In the genomic region with DNA sequence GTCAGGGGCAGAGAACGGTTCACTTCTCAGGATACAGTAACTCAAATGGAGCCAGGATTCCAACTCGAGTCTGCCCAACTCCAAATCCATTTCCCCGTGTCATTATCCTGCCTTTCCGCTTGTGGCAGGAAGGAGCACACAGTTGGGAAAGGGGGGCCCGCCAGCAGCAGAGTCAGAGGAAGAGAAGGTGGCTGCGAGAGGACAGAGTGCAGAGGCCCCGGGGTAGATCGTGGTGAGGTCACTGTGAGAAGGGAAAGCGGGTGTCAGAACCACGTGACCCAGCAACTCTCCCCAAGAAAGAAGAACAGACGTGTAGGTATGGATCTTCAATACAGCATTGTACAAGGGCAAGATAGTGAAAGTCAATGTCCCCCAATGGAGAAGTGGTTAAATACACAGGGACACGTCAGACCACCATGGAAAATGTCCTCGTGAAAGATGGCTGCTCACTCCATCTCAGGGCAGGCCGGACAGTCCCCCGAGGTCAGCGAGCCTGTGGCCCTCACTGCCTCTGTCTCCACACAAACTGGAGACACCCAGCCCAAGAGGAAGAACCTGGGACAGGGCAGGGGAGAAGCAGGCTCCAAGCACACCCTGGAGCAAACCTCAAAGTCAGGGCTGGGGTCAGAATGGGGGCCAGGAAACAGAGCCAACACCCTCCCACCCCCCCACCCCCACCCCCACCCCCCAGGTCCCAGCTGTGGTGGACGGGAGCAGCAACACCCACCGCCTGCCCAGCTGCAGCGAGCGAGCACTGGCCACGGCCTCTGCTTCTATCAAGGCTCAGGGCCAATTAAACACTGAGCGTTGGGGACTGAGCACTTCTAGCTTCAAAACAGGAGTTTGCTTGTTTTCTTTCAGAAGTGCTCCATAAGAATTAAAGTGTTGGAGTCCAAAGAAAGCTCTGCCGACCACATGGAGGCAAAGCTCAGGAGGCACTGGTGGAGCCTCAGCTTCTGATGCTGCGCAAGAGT, we compare ENCODE assay signal across 15 cellular contexts.
DNase-seq lines count a peak whose midpoint lies in the region; ATAC-seq, FAIRE-seq and TF ChIP-seq lines count a peak whose summit lies in the region.
"Had no signal": no experiment of that assay in that cellular context is flagged by ENCODE, and none has a peak within 500 bp of the region (broad histone marks: within the 10 kb centered on the region; RNA-seq: fewer than 3 reads in every experiment).

No MANE protein-coding gene starts in this region.

- peaks cover 7% of the 10 kb centered on the region for H4K20me1 ChIP-seq in osteoblast (ENCODE audit: insufficient read depth, low read length)

- peaks cover 23% of the 10 kb centered on the region for H3K36me3 Mint-ChIP-seq in stimulated activated naive CD8-positive, alpha-beta T cell treated with anti-CD3 and anti-CD28 coated beads, Interleukin-15, Interleukin-2, amounts not matched to agents 100 ng/mL and 50 ng/mL, for 24 hours (ENCODE audit: low read depth)

- ATAC-seq in stimulated activated naive CD8-positive, alpha-beta T cell treated with anti-CD3 and anti-CD28 coated beads, Interleukin-15, Interleukin-2, amounts not matched to agents 100 U/mL and 50 U/mL, for 24 hours = no peak
- ATAC-seq: Panc1 had no signal

- H3K27ac ChIP-seq in osteoblast (ENCODE audit: low read depth, low read length) = no peak overlapping the region
- H3K27ac ChIP-seq: BLaER1 had no signal

- DNase-seq in stimulated activated naive CD8-positive, alpha-beta T cell treated with anti-CD3 and anti-CD28 coated beads, Interleukin-15, Interleukin-2, amounts not matched to agents 100 U/mL and 50 U/mL, for 24 hours = no peak
- DNase-seq in islet precursor cell (peak; percentile 45), osteoblast (ENCODE audit: insufficient read length, low spot score, missing footprints) (peak; percentile 81), NCI-H1105 treated with DMSO at 0.1 percent for 48 hours (lab: John Stamatoyannopoulos, UW) (no peak), NCI-H1092 (lab: John Stamatoyannopoulos, UW) (no peak), GM19239 (ENCODE audit: insufficient read length, low spot score) (no peak), occipital lobe (lab: John Stamatoyannopoulos, UW) (no peak)
- DNase-seq: CD4-positive, alpha-beta memory T cell; DMS153; GDM1; NCI-H1105 had no signal

- no peaks in the 10 kb centered on the region for H3K36me3 ChIP-seq in osteoblast (ENCODE audit: insufficient read depth, low read length)

- FAIRE-seq in GM19239 (lab: Jason Lieb, UNC) = no peak
- FAIRE-seq: H54 had no signal

- no peak overlapping the region for H3K4me3 Mint-ChIP-seq in stimulated activated naive CD8-positive, alpha-beta T cell treated with anti-CD3 and anti-CD28 coated beads, Interleukin-15, Interleukin-2, amounts not matched to agents 100 ng/mL and 50 ng/mL, for 24 hours
- H3K4me3 Mint-ChIP-seq: CD4-positive, alpha-beta memory T cell had no signal

- H3K79me2 ChIP-seq in osteoblast (ENCODE audit: insufficient read depth, low read length) = no peaks in the 10 kb centered on the region

- H3K4me1 ChIP-seq in osteoblast (ENCODE audit: insufficient read depth, low read length) = no peaks in the 10 kb centered on the region

- H3K27me3 Mint-ChIP-seq in stimulated activated naive CD8-positive, alpha-beta T cell treated with anti-CD3 and anti-CD28 coated beads, Interleukin-15, Interleukin-2, amounts not matched to agents 100 ng/mL and 50 ng/mL, for 24 hours = no peaks in the 10 kb centered on the region
- H3K27me3 Mint-ChIP-seq: CD4-positive, alpha-beta memory T cell had no signal

- no peak for TF ChIP-seq CTCF in osteoblast (IDR thresholded peaks at IDR 0.05; ENCODE audit: extremely low read depth, low read depth, low read length)

- H3K4me2 ChIP-seq in osteoblast (ENCODE audit: insufficient read depth, low read length) = no peak overlapping the region
- H3K4me2 ChIP-seq: BLaER1 had no signal

- H3K9me3 ChIP-seq in osteoblast (ENCODE audit: low read depth, low read length) = no peaks in the 10 kb centered on the region

- peaks cover 12% of the 10 kb centered on the region for H3K9me3 Mint-ChIP-seq in stimulated activated naive CD8-positive, alpha-beta T cell treated with anti-CD3 and anti-CD28 coated beads, Interleukin-15, Interleukin-2, amounts not matched to agents 100 ng/mL and 50 ng/mL, for 24 hours

- no peaks in the 10 kb centered on the region for H3K27me3 ChIP-seq in osteoblast (ENCODE audit: insufficient read depth, low read length)
- H3K27me3 ChIP-seq: BLaER1 had no signal

- H3K4me3 ChIP-seq in osteoblast (ENCODE audit: insufficient read depth, low read length) = no peak overlapping the region
- H3K4me3 ChIP-seq: BLaER1 had no signal

- no peak overlapping the region for H2AFZ ChIP-seq in osteoblast (ENCODE audit: low read length)

- H3K27ac Mint-ChIP-seq in stimulated activated naive CD8-positive, alpha-beta T cell treated with anti-CD3 and anti-CD28 coated beads, Interleukin-15, Interleukin-2, amounts not matched to agents 100 ng/mL and 50 ng/mL, for 24 hours = peak overlapping the region; percentile 15
- H3K27ac Mint-ChIP-seq: CD4-positive, alpha-beta memory T cell had no signal

- peaks cover 6% of the 10 kb centered on the region for H3K4me1 Mint-ChIP-seq in stimulated activated naive CD8-positive, alpha-beta T cell treated with anti-CD3 and anti-CD28 coated beads, Interleukin-15, Interleukin-2, amounts not matched to agents 100 ng/mL and 50 ng/mL, for 24 hours (ENCODE audit: low read depth)

Comparison
In these comparisons a context has a peak if more than half of its experiments do, and no peak if none do; other contexts are left out.
1. DNase-seq: peak in islet precursor cell (single experiment) and osteoblast (single experiment); none in stimulated activated naive CD8-positive, alpha-beta T cell treated with anti-CD3 and anti-CD28 coated beads, Interleukin-15, Interleukin-2, amounts not matched to agents 100 U/mL and 50 U/mL, for 24 hours (single experiment), NCI-H1105 treated with DMSO at 0.1 percent for 48 hours (single experiment), NCI-H1092 (single experiment), GM19239 (single experiment) and occipital lobe (single experiment).